13 cellular contexts compared by ENCODE assay signal in genomic region chr17:48110722-48111121, GRCh38. TPM values are rescaled to one million over a fixed set of nuclear protein-coding genes. Genes with fewer than 3 reads are reported as not detected.
DNase-seq lines count a peak whose midpoint lies in the region; ATAC-seq, FAIRE-seq and TF ChIP-seq lines count a peak whose summit lies in the region.
"Had no signal": no experiment of that assay in that cellular context is flagged by ENCODE, and none has a peak within 500 bp of the region (broad histone marks: within the 10 kb centered on the region; RNA-seq: fewer than 3 reads in every experiment).

No MANE protein-coding gene starts in this region.

- no peaks in the 10 kb centered on the region for H3K9me3 ChIP-seq in HepG2 (ENCODE audit: low read length)
- no peaks in the 10 kb centered on the region for H3K9me3 ChIP-seq in right lobe of liver
- no peaks in the 10 kb centered on the region for H3K9me3 ChIP-seq in neuronal stem cell (replicated peaks in 1 of 2; ENCODE audit: control insufficient read depth in 2 of 2, insufficient read depth in 1 of 2, low read depth in 1 of 2, low read length in 2 of 2)
- H3K9me3 ChIP-seq: psoas muscle, suprapubic skin had no signal

- H3K36me3 Mint-ChIP-seq in dendritic cell treated with granulocyte-macrophage colony-stimulating factor and Interleukin-4, amounts not matched to agents 40 ng/mL and 50 ng/mL, for 4 days (ENCODE audit: low read depth), result peaks cover 68% of the 10 kb centered on the region

- no peak for TF ChIP-seq CTCF in HepG2 (CRISPR knock-in tag; IDR thresholded peaks at IDR 0.05)
- no peak for TF ChIP-seq CTCF in right lobe of liver (IDR thresholded peaks at IDR 0.05)
- no peak for TF ChIP-seq CTCF in RWPE1 (conservative IDR thresholded peaks at IDR 0.05; ENCODE audit: low read depth)

- no peak overlapping the region for H3K4me2 ChIP-seq in HepG2 (ENCODE audit: low read depth, low read length)
- H3K4me2 ChIP-seq in neuronal stem cell (ENCODE audit: insufficient read depth, low read length, poor library complexity, severe bottlenecking), result no peak overlapping the region

- H3K27ac Mint-ChIP-seq in dendritic cell treated with granulocyte-macrophage colony-stimulating factor and Interleukin-4, amounts not matched to agents 40 ng/mL and 50 ng/mL, for 4 days, result peak overlapping the region; percentile 76
- peak overlapping the region; percentile 12 to 90 for H3K27ac Mint-ChIP-seq in stimulated activated naive CD8-positive, alpha-beta T cell treated with anti-CD3 and anti-CD28 coated beads, Interleukin-15, amount 100 ng/mL, for 72 hours
- H3K27ac Mint-ChIP-seq: mesothelial cell of epicardium had no signal

- WGBS in HepG2 (ENCODE audit: low lambda C conversion rate), result 94% methylated on average over 8 of the region's 8 CpGs
- 83% methylated on average over 8 of the region's 8 CpGs for WGBS in right lobe of liver (ENCODE audit: insufficient coverage, low coverage, low lambda C conversion rate, missing lambda C conversion rate)
- no CpG with 5 or more reads among the region's 8 CpGs for WGBS in neuronal stem cell (ENCODE audit: extremely low coverage in 2 of 2, insufficient read length in 2 of 2, insufficient replicate concordance in 1 of 2), 2 donors

- TF ChIP-seq POLR2A in HepG2 (IDR thresholded peaks at IDR 0.05; ENCODE audit: insufficient read depth in 1 of 2, low read depth in 2 of 2, low read length in 2 of 2) (no peak), right lobe of liver (IDR thresholded peaks at IDR 0.05) (no peak)

- no peak overlapping the region for H2AFZ ChIP-seq in HepG2 (ENCODE audit: low read length)
- H2AFZ ChIP-seq in neuronal stem cell (ENCODE audit: low read length), result no peak overlapping the region

- no peaks in the 10 kb centered on the region for H3K9me3 Mint-ChIP-seq in dendritic cell treated with granulocyte-macrophage colony-stimulating factor and Interleukin-4, amounts not matched to agents 40 ng/mL and 50 ng/mL, for 4 days
- peaks cover 6 to 7% of the 10 kb centered on the region in 2 donors for H3K9me3 Mint-ChIP-seq in stimulated activated naive CD8-positive, alpha-beta T cell treated with anti-CD3 and anti-CD28 coated beads, Interleukin-15, amount 100 ng/mL, for 72 hours
- H3K9me3 Mint-ChIP-seq: mesothelial cell of epicardium had no signal

- no peak overlapping the region for H2BK12ac ChIP-seq in neuronal stem cell (ENCODE audit: low read length)

- POLR2A ChIA-PET in HepG2 (lab: Yijun Ruan, JAX), result no interaction called here
- POLR2A ChIA-PET in RWPE1 (lab: Yijun Ruan, JAX; ENCODE audit: low non-redundant PET), result no interaction called here

- TF ChIP-seq EP300 in HepG2 (IDR thresholded peaks at IDR 0.05; ENCODE audit: low read depth in 2 of 2, low read length in 2 of 2) (no peak), HepG2 (CRISPR knock-in tag; IDR thresholded peaks at IDR 0.05; ENCODE audit: borderline replicate concordance) (no peak)

- no peak overlapping the region for H3K14ac ChIP-seq in neuronal stem cell (ENCODE audit: low read length)

- H2BK120ac ChIP-seq in neuronal stem cell (ENCODE audit: low read depth, low read length), result no peak overlapping the region

- no peak overlapping the region for H3K9ac ChIP-seq in HepG2 (ENCODE audit: insufficient read depth, low read depth, low read length)
- no peak overlapping the region for H3K9ac ChIP-seq in neuronal stem cell (ENCODE audit: low read depth, low read length, poor library complexity)

- no peak overlapping the region for H2AK5ac ChIP-seq in neuronal stem cell (ENCODE audit: low read depth, low read length)

- peaks cover 24% of the 10 kb centered on the region for H3K79me2 ChIP-seq in HepG2 (ENCODE audit: insufficient read depth, low read length)

- no peak overlapping the region for H4K8ac ChIP-seq in neuronal stem cell (ENCODE audit: low read depth, low read length)

- no peaks in the 10 kb centered on the region for H3K27me3 Mint-ChIP-seq in dendritic cell treated with granulocyte-macrophage colony-stimulating factor and Interleukin-4, amounts not matched to agents 40 ng/mL and 50 ng/mL, for 4 days
- H3K27me3 Mint-ChIP-seq in stimulated activated naive CD8-positive, alpha-beta T cell treated with anti-CD3 and anti-CD28 coated beads, Interleukin-15, amount 100 ng/mL, for 72 hours, result no peaks in the 10 kb centered on the region

- H3K27me3 ChIP-seq in HepG2 (ENCODE audit: control insufficient read depth in 1 of 2, insufficient read depth in 2 of 2, low read length in 2 of 2), result no peaks in the 10 kb centered on the region; a peak in 2 of 5 replicates
- H3K27me3 ChIP-seq in right lobe of liver, result no peaks in the 10 kb centered on the region
- no peaks in the 10 kb centered on the region for H3K27me3 ChIP-seq in neuronal stem cell (ENCODE audit: control insufficient read depth in 3 of 3, insufficient read depth in 3 of 3, low read depth in 1 of 3, low read length in 3 of 3)
- H3K27me3 ChIP-seq: suprapubic skin had no signal

- no peak for FAIRE-seq in HepG2 (lab: Jason Lieb, UNC)

- H2BK5ac ChIP-seq in neuronal stem cell (ENCODE audit: low read length), result no peak overlapping the region

- H3K18ac ChIP-seq in neuronal stem cell (ENCODE audit: low read length), result no peak overlapping the region

- intact Hi-C loops in HepG2 (cut with micrococcal nuclease; ENCODE audit: unreplicated experiment) (no loop called here), right lobe of liver (cut with DNase I) (no loop called here)
- intact Hi-C loops in dendritic cell treated with granulocyte-macrophage colony-stimulating factor and Interleukin-4, amounts not matched to agents 40 ng/mL and 50 ng/mL, for 4 days (cut with micrococcal nuclease), result no loop called here

- no peak overlapping the region for H3K23ac ChIP-seq in neuronal stem cell (ENCODE audit: low read depth, low read length, poor library complexity)

- no peak overlapping the region for H3K4ac ChIP-seq in neuronal stem cell (ENCODE audit: low read length)

- TF ChIP-seq RAD21 in HepG2 (CRISPR knock-in tag; IDR thresholded peaks at IDR 0.05), result no peak

- no TSS peak for BruUV-seq in HepG2 (replicated peaks; lab: Mats Ljungman, UMichigan)

- H3K36me3 ChIP-seq in HepG2 (replicated peaks in 1 of 2; ENCODE audit: control insufficient read depth in 1 of 2, insufficient read depth in 2 of 2, low read length in 2 of 2), result peaks cover 3 to 7% of the 10 kb centered on the region in 2 experiments; a peak in 3 of 5 replicates
- peaks cover 0 to 8% (median 0%) of the 10 kb centered on the region in 4 donors for H3K36me3 ChIP-seq in right lobe of liver
- H3K36me3 ChIP-seq in neuronal stem cell (replicated peaks in 1 of 2; ENCODE audit: control insufficient read depth in 2 of 2, insufficient read depth in 2 of 2, low read length in 2 of 2), result peaks cover 4 to 23% of the 10 kb centered on the region in 2 donors

- peak overlapping the region; percentile 60 for H3K4me3 Mint-ChIP-seq in dendritic cell treated with granulocyte-macrophage colony-stimulating factor and Interleukin-4, amounts not matched to agents 40 ng/mL and 50 ng/mL, for 4 days
- peak overlapping the region; percentile 63 to 69 for H3K4me3 Mint-ChIP-seq in stimulated activated naive CD8-positive, alpha-beta T cell treated with anti-CD3 and anti-CD28 coated beads, Interleukin-15, amount 100 ng/mL, for 72 hours
- H3K4me3 Mint-ChIP-seq: mesothelial cell of epicardium had no signal

- no peak overlapping the region for H4K91ac ChIP-seq in neuronal stem cell (ENCODE audit: low read depth, low read length, poor library complexity)

- in situ Hi-C loops in HepG2 (cut with HindIII; ENCODE audit: extremely low pct_ligation_motif_present, low pct_unique_long_range_greater_than_20kb), result no loop called here

- CTCF ChIA-PET in HepG2 (lab: Yijun Ruan, JAX; ENCODE audit: low intra/inter-chr PET ratio, low total read pairs), result no interaction called here
- CTCF ChIA-PET in RWPE1 (lab: Yijun Ruan, JAX), result no interaction called here

- H3K4me3 ChIP-seq in HepG2 (replicated peaks in 1 of 3; ENCODE audit: insufficient read depth in 1 of 3, low read depth in 2 of 3, low read length in 3 of 3), result no peak overlapping the region
- no peak overlapping the region for H3K4me3 ChIP-seq in right lobe of liver
- no peak overlapping the region for H3K4me3 ChIP-seq in neuronal stem cell (ENCODE audit: low read length in 2 of 2)
- H3K4me3 ChIP-seq: psoas muscle, suprapubic skin had no signal

- DNase-seq in HepG2 (ENCODE audit: low spot score) (no peak), right lobe of liver (no peak), RWPE1 (ENCODE audit: low spot score) (no peak), neuronal stem cell (ENCODE audit: low spot score) (no peak), foreskin melanocyte (no peak)
- DNase-seq in stimulated activated naive CD8-positive, alpha-beta T cell treated with anti-CD3 and anti-CD28 coated beads, Interleukin-15, amount 100 ng/mL, for 72 hours, result no peak
- DNase-seq: NCI-H1694 treated with DMSO at 0.1 percent for 48 hours, NCI-H524, psoas muscle had no signal

- H3K4me1 ChIP-seq in HepG2 (ENCODE audit: insufficient read depth, low read length) (peaks cover 24% of the 10 kb centered on the region), right lobe of liver (peaks cover 0 to 12% (median 0%) of the 10 kb centered on the region in 4 donors), neuronal stem cell (ENCODE audit: control insufficient read depth in 2 of 2, insufficient read depth in 1 of 2, low read depth in 1 of 2, low read length in 2 of 2) (peaks cover 5% of the 10 kb centered on the region in 2 donors)

- no peak overlapping the region for H3K27ac ChIP-seq in HepG2 (ENCODE audit: extremely low read length, insufficient read depth, low read length)
- no peak overlapping the region for H3K27ac ChIP-seq in right lobe of liver
- peak overlapping the region; percentile 21; the same call in 1 of the 2 replicates for H3K27ac ChIP-seq in RWPE1
- H3K27ac ChIP-seq in neuronal stem cell (replicated peaks; ENCODE audit: low read length), result no peak overlapping the region
- H3K27ac ChIP-seq: psoas muscle, suprapubic skin had no signal

- no peak overlapping the region for H2BK15ac ChIP-seq in neuronal stem cell (ENCODE audit: low read length)

- peaks cover 68% of the 10 kb centered on the region for H3K4me1 Mint-ChIP-seq in dendritic cell treated with granulocyte-macrophage colony-stimulating factor and Interleukin-4, amounts not matched to agents 40 ng/mL and 50 ng/mL, for 4 days (ENCODE audit: low read depth)
- peaks cover 61% of the 10 kb centered on the region for H3K4me1 Mint-ChIP-seq in stimulated activated naive CD8-positive, alpha-beta T cell treated with anti-CD3 and anti-CD28 coated beads, Interleukin-15, amount 100 ng/mL, for 72 hours

- no peaks in the 10 kb centered on the region for H3K79me1 ChIP-seq in neuronal stem cell (ENCODE audit: low read depth, low read length)

- H4K20me1 ChIP-seq in HepG2 (ENCODE audit: insufficient read depth, low read length), result no peaks in the 10 kb centered on the region

- no peak for ATAC-seq in HepG2
- ATAC-seq in right lobe of liver, result no peak
- ATAC-seq in stimulated activated naive CD8-positive, alpha-beta T cell treated with anti-CD3 and anti-CD28 coated beads, Interleukin-15, amount 100 ng/mL, for 72 hours, result no peak
- no peak for ATAC-seq in GM18517 (IDR thresholded peaks at IDR 0.05; ENCODE audit: unreplicated experiment)
- ATAC-seq: psoas muscle had no signal

RNA-seq across cellular contexts. Expression of gene SNX11, which starts 3.2 kb away (rescaled TPM):
- total RNA-seq in HepG2 (2016; rRNA removed; fragmentation: Illumina TruSeq; extraction: Trizol), result 14.0 and 15.9 TPM in 2 replicates
- total RNA-seq in HepG2 (2016; cell fraction: cytosol; rRNA removed; fragmentation: Illumina TruSeq; extraction: Trizol; ENCODE audit: low read depth), result 6.2 and 6.3 TPM in 2 replicates
- 13.8 and 15.9 TPM in 2 replicates for total RNA-seq in HepG2 (2016; cell fraction: insoluble cytoplasmic fraction; rRNA removed; fragmentation: Illumina TruSeq; extraction: Trizol)
- 14.3 and 16.5 TPM in 2 replicates for total RNA-seq in HepG2 (2016; cell fraction: membrane; rRNA removed; fragmentation: Illumina TruSeq; extraction: Trizol)
- total RNA-seq in HepG2 (2016; cell fraction: nucleus; rRNA removed; fragmentation: Illumina TruSeq; extraction: Trizol), result 11.5 and 12.4 TPM in 2 replicates
- polyA plus RNA-seq in HepG2 (2011; rRNA removed), result 12.9 and 14.0 TPM in 2 replicates
- polyA plus RNA-seq in HepG2 (2011; cell fraction: cytosol; rRNA removed), result 11.7 and 14.4 TPM in 2 replicates
- 10.4 and 12.3 TPM in 2 replicates for polyA plus RNA-seq in HepG2 (2011; cell fraction: nucleus; rRNA removed)
- polyA plus RNA-seq in HepG2 (2012), result 9.6 and 9.7 TPM in 2 replicates
- 4.2 TPM in 2 replicates for polyA plus RNA-seq in HepG2 (2016; cell fraction: cytosol; fragmentation: Illumina TruSeq; extraction: Trizol; ENCODE audit: low read depth)
- 17.1 and 18.0 TPM in 2 replicates for polyA plus RNA-seq in HepG2 (2016; cell fraction: insoluble cytoplasmic fraction; fragmentation: Illumina TruSeq; extraction: Trizol; ENCODE audit: low read depth)
- polyA plus RNA-seq in HepG2 (2016; cell fraction: membrane; fragmentation: Illumina TruSeq; extraction: Trizol; ENCODE audit: low read depth), result 11.9 and 13.2 TPM in 2 replicates
- 19.4 and 22.2 TPM in 2 replicates for polyA plus RNA-seq in HepG2 (2016; cell fraction: nucleus; fragmentation: Illumina TruSeq; extraction: Trizol; ENCODE audit: insufficient read depth, low read depth)
- polyA minus RNA-seq in HepG2 (2011; rRNA and poly(A)+ RNA removed; ENCODE audit: low replicate concordance), result 14.4 and 17.8 TPM in 2 replicates
- polyA minus RNA-seq in HepG2 (2011; cell fraction: cytosol; rRNA and poly(A)+ RNA removed), result 6.2 and 7.3 TPM in 2 replicates
- polyA minus RNA-seq in HepG2 (2011; cell fraction: nucleus; rRNA and poly(A)+ RNA removed), result 11.1 and 12.1 TPM in 2 replicates
- 10 to 100 TPM in 3 of 6 experiments, 1 to 10 TPM in 3; 7.2 to 11.7 (median 9.2) TPM for total RNA-seq in right lobe of liver
- 11.8 TPM for polyA plus RNA-seq in neuronal stem cell (2013, experiment 1 of 2)
- polyA plus RNA-seq in neuronal stem cell (2013, experiment 2 of 2), result 10.6 TPM

RNA-seq across cellular contexts. Expression of gene CBX1, which starts 9.4 kb away (rescaled TPM):
- total RNA-seq in HepG2 (2016; rRNA removed; fragmentation: Illumina TruSeq; extraction: Trizol) (108 and 143 TPM in 2 replicates), right lobe of liver (10 to 100 TPM in 2 of 6 experiments, 1 to 10 TPM in 4; 7.0 to 10.5 (median 9.9) TPM)
- 16.2 and 17.8 TPM in 2 replicates for total RNA-seq in HepG2 (2016; cell fraction: cytosol; rRNA removed; fragmentation: Illumina TruSeq; extraction: Trizol; ENCODE audit: low read depth)
- 108 and 140 TPM in 2 replicates for total RNA-seq in HepG2 (2016; cell fraction: insoluble cytoplasmic fraction; rRNA removed; fragmentation: Illumina TruSeq; extraction: Trizol)
- total RNA-seq in HepG2 (2016; cell fraction: membrane; rRNA removed; fragmentation: Illumina TruSeq; extraction: Trizol), result 67.2 and 72.5 TPM in 2 replicates
- 42.1 and 47.3 TPM in 2 replicates for total RNA-seq in HepG2 (2016; cell fraction: nucleus; rRNA removed; fragmentation: Illumina TruSeq; extraction: Trizol)
- polyA plus RNA-seq in HepG2 (2011; rRNA removed), result 14.1 and 17.8 TPM in 2 replicates
- polyA plus RNA-seq in HepG2 (2011; cell fraction: cytosol; rRNA removed), result 10.3 and 14.7 TPM in 2 replicates
- 6.8 and 9.2 TPM in 2 replicates for polyA plus RNA-seq in HepG2 (2011; cell fraction: nucleus; rRNA removed)
- 50.0 and 59.7 TPM in 2 replicates for polyA plus RNA-seq in HepG2 (2012)
- polyA plus RNA-seq in HepG2 (2016; cell fraction: cytosol; fragmentation: Illumina TruSeq; extraction: Trizol; ENCODE audit: low read depth), result 17.9 and 19.4 TPM in 2 replicates
- 155 TPM in 2 replicates for polyA plus RNA-seq in HepG2 (2016; cell fraction: insoluble cytoplasmic fraction; fragmentation: Illumina TruSeq; extraction: Trizol; ENCODE audit: low read depth)
- 52.8 TPM in 2 replicates for polyA plus RNA-seq in HepG2 (2016; cell fraction: membrane; fragmentation: Illumina TruSeq; extraction: Trizol; ENCODE audit: low read depth)
- polyA plus RNA-seq in HepG2 (2016; cell fraction: nucleus; fragmentation: Illumina TruSeq; extraction: Trizol; ENCODE audit: insufficient read depth, low read depth), result 70.7 and 71.8 TPM in 2 replicates
- polyA minus RNA-seq in HepG2 (2011; rRNA and poly(A)+ RNA removed; ENCODE audit: low replicate concordance), result 6.5 and 6.7 TPM in 2 replicates
- 12.5 and 14.1 TPM in 2 replicates for polyA minus RNA-seq in HepG2 (2011; cell fraction: cytosol; rRNA and poly(A)+ RNA removed)
- polyA minus RNA-seq in HepG2 (2011; cell fraction: nucleus; rRNA and poly(A)+ RNA removed), result 9.0 and 9.3 TPM in 2 replicates
- 194 TPM for polyA plus RNA-seq in neuronal stem cell (2013, experiment 1 of 2)
- 198 TPM for polyA plus RNA-seq in neuronal stem cell (2013, experiment 2 of 2)
